Comparison of ENCODE assay signal across 9 cellular contexts in genomic region chr4:26161030-26161824, GRCh38.
A peak's percentile ranks its signal among the peaks of the same experiment; 100 is the strongest.
DNase-seq lines count a peak whose midpoint lies in the region; ATAC-seq and TF ChIP-seq lines count a peak whose summit lies in the region.
"Had no signal": no experiment of that assay in that cellular context is flagged by ENCODE, and none has a peak within 500 bp of the region (broad histone marks: within the 10 kb centered on the region; RNA-seq: fewer than 3 reads in every experiment).

No MANE protein-coding gene starts in this region.

- CTCF ChIA-PET in PC-9 (lab: Charles Lee), result interaction anchor here (0.5 to 1.0 kb wide), 4 partner anchors 79 to 846 kb away, joined by 4 to 6 read pairs (median 4); no protein-coding TSS in a partner anchor

- H3K79me2 ChIP-seq in PC-9 (ENCODE audit: low read depth) (no peaks in the 10 kb centered on the region), hepatocyte (no peaks in the 10 kb centered on the region), trophoblast cell (ENCODE audit: control insufficient read depth, insufficient read depth, low read length, poor library complexity) (no peaks in the 10 kb centered on the region)

- peak; percentile 23; the same call in 1 of the 2 replicates for TF ChIP-seq CTCF in C4-2B (conservative IDR thresholded peaks at IDR 0.05)
- TF ChIP-seq CTCF in PC-9 (conservative IDR thresholded peaks at IDR 0.05), result peak; percentile 43; the same call in 1 of the 2 replicates
- peak; percentile 39 for TF ChIP-seq CTCF in hepatocyte (IDR thresholded peaks at IDR 0.05; ENCODE audit: poor library complexity)

- no peaks in the 10 kb centered on the region for H3K79me1 ChIP-seq in trophoblast cell (ENCODE audit: low read length)

- DNase-seq in PC-9 (no peak), hepatocyte (ENCODE audit: low spot score) (no peak), trophoblast cell (no peak)
- no peak for DNase-seq in activated CD8-positive, alpha-beta memory T cell treated with anti-CD3 and anti-CD28 coated beads, Interleukin-2, amount 50 U/mL, for 48 hours
- DNase-seq: activated effector memory CD4-positive, alpha-beta T cell treated with anti-CD3 and anti-CD28 coated beads, Interleukin-2, amount 50 U/mL, for 16 hours had no signal

- POLR2A ChIA-PET in PC-9 (lab: Charles Lee; ENCODE audit: unreplicated experiment), result interaction anchor here (0.7 kb wide), 1 partner anchor 36 kb away, joined by 4 read pairs; no protein-coding TSS in a partner anchor

- no peak overlapping the region for H2AK5ac ChIP-seq in trophoblast cell (ENCODE audit: low read length)

- H4K8ac ChIP-seq in trophoblast cell (ENCODE audit: low read depth, low read length), result no peak overlapping the region

- no peak overlapping the region for H4K91ac ChIP-seq in trophoblast cell (ENCODE audit: low read depth, low read length)

- H3K18ac ChIP-seq in trophoblast cell (ENCODE audit: low read length), result no peak overlapping the region

- H2BK120ac ChIP-seq in trophoblast cell (ENCODE audit: insufficient read depth, low read length, poor library complexity), result no peak overlapping the region

- H3K4me3 ChIP-seq in PC-9 (no peak overlapping the region), hepatocyte (no peak overlapping the region), trophoblast cell (ENCODE audit: low read depth, low read length) (no peak overlapping the region)

- intact Hi-C loops in PC-9 (cut with micrococcal nuclease; ENCODE audit: unreplicated experiment), result no loop called here

- no peaks in the 10 kb centered on the region for H3K9me2 ChIP-seq in PC-9 (ENCODE audit: insufficient read depth)
- H3K9me2 ChIP-seq in hepatocyte (replicated peaks; ENCODE audit: insufficient read depth), result no peaks in the 10 kb centered on the region

- H3K9me3 ChIP-seq in PC-9 (ENCODE audit: insufficient read depth, low read depth), result peaks cover 4% of the 10 kb centered on the region; the same call in 1 of the 2 replicates
- H3K9me3 ChIP-seq in hepatocyte (ENCODE audit: low read depth), result no peaks in the 10 kb centered on the region
- H3K9me3 ChIP-seq in trophoblast cell (ENCODE audit: insufficient read depth, low read depth, low read length), result no peaks in the 10 kb centered on the region

- BruUV-seq in PC-9 (replicated peaks; lab: Mats Ljungman, UMichigan), result no TSS peak

- H3K9ac ChIP-seq in trophoblast cell (ENCODE audit: low read length), result no peak overlapping the region

- no peak overlapping the region for H2BK12ac ChIP-seq in trophoblast cell (ENCODE audit: low read length)

- no peaks in the 10 kb centered on the region for H3K36me3 ChIP-seq in PC-9 (ENCODE audit: low read depth)
- no peaks in the 10 kb centered on the region for H3K36me3 ChIP-seq in hepatocyte (replicated peaks; ENCODE audit: insufficient read depth, low read depth)
- no peaks in the 10 kb centered on the region for H3K36me3 ChIP-seq in trophoblast cell (ENCODE audit: control insufficient read depth in 1 of 2, insufficient read depth in 2 of 2, low read length in 2 of 2)

- no peaks in the 10 kb centered on the region for H4K20me1 ChIP-seq in PC-9 (ENCODE audit: insufficient read depth)
- H4K20me1 ChIP-seq in hepatocyte (ENCODE audit: insufficient read depth, poor library complexity, severe bottlenecking), result no peaks in the 10 kb centered on the region

- H3K4me2 ChIP-seq in PC-9 (no peak overlapping the region), hepatocyte (no peak overlapping the region), trophoblast cell (ENCODE audit: low read length) (no peak overlapping the region)

- H3K4ac ChIP-seq in trophoblast cell (ENCODE audit: low read depth, low read length), result no peak overlapping the region

- WGBS in hepatocyte (ENCODE audit: low lambda C conversion rate, missing lambda C conversion rate), result 63% methylated on average over 5 of the region's 5 CpGs
- no CpG with 5 or more reads among the region's 5 CpGs for WGBS in trophoblast cell (ENCODE audit: extremely low coverage, insufficient coverage, insufficient read length)

- H3K27me3 ChIP-seq in PC-9 (ENCODE audit: insufficient read depth, low read depth) (no peaks in the 10 kb centered on the region), hepatocyte (no peaks in the 10 kb centered on the region), trophoblast cell (ENCODE audit: insufficient read depth, low read length) (no peaks in the 10 kb centered on the region)

- ATAC-seq in GM18511 (IDR thresholded peaks at IDR 0.05; ENCODE audit: unreplicated experiment) (peak; percentile 47), HG03039 (IDR thresholded peaks at IDR 0.05; ENCODE audit: unreplicated experiment) (no peak), GM21367 (IDR thresholded peaks at IDR 0.05; ENCODE audit: unreplicated experiment) (no peak)

- no peak overlapping the region for H3K14ac ChIP-seq in trophoblast cell (ENCODE audit: low read length)

- no peak overlapping the region for H2BK5ac ChIP-seq in trophoblast cell (ENCODE audit: low read depth, low read length, poor library complexity)

- H3K27ac ChIP-seq in C4-2B, result no peak overlapping the region
- no peak overlapping the region for H3K27ac ChIP-seq in PC-9
- H3K27ac ChIP-seq in hepatocyte, result no peak overlapping the region
- no peak overlapping the region for H3K27ac ChIP-seq in trophoblast cell (ENCODE audit: low read depth, low read length)

- H3K4me1 ChIP-seq in PC-9 (replicated peaks; ENCODE audit: insufficient read depth), result 0 out of 2 replicates have a peak, but pooled peaks cover 3% of the 10 kb centered on the region
- H3K4me1 ChIP-seq in hepatocyte (ENCODE audit: insufficient read depth), result no peaks in the 10 kb centered on the region
- no peaks in the 10 kb centered on the region for H3K4me1 ChIP-seq in trophoblast cell (ENCODE audit: control insufficient read depth in 1 of 2, insufficient read depth in 2 of 2, low read length in 2 of 2)

- no peak overlapping the region for H3K23ac ChIP-seq in trophoblast cell (ENCODE audit: low read length)

- H4K12ac ChIP-seq in trophoblast cell (ENCODE audit: low read depth, low read length), result no peak overlapping the region

- H2AFZ ChIP-seq in PC-9 (no peak overlapping the region), hepatocyte (no peak overlapping the region), trophoblast cell (ENCODE audit: insufficient read depth, low read length, poor library complexity) (no peak overlapping the region)

- H3F3A ChIP-seq in PC-9 (ENCODE audit: insufficient read depth, low read depth), result no peaks in the 10 kb centered on the region
